1 cellular context compared by ENCODE assay signal in the genomic region with DNA sequence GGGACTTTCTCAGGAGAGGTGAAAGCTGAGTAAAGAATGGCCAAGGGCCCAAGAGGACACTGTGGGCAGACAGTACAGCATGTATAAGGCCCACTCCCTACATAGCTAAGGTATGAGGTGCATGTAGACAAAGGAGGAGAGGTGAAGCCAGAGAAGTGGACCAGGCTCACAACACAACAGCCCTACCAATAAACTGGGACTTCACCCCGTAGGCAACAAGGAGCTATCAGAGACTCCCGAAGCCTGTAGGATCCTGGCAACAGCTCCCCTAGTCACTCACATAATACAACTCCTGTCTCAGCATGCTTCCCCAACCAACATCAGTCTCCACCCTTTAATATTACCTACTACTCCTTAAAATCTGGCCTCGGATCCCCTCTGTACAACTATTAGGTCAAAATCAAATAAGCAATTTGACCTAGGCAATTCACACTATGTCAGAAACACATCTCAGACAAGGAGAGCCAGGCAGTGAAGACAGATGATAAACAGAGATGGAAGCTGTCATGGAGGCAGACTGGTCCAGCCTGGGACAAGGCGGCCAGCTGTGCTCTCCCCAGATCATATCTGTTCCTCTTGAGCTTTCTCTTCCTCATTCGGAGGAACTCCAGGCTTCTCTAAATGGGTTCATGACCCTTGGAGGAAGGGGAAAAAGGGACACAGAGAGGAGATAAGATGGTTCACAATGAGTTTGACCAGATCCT.
TF ChIP-seq lines count a peak whose summit lies in the region.

No MANE protein-coding gene starts in this region.

TF ChIP-seq in GM12878, 131 proteins besides CTCF, POLR2A, EP300 and RAD21 (continued from another document):
- TF ChIP-seq, protein P1, sequence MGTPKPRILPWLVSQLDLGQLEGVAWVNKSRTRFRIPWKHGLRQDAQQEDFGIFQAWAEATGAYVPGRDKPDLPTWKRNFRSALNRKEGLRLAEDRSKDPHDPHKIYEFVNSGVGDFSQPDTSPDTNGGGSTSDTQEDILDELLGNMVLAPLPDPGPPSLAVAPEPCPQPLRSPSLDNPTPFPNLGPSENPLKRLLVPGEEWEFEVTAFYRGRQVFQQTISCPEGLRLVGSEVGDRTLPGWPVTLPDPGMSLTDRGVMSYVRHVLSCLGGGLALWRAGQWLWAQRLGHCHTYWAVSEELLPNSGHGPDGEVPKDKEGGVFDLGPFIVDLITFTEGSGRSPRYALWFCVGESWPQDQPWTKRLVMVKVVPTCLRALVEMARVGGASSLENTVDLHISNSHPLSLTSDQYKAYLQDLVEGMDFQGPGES (IDR thresholded peaks at IDR 0.05), result no peak
- TF ChIP-seq KAT2A (conservative IDR thresholded peaks at IDR 0.05; ENCODE audit: control insufficient read depth, low read depth, low read length), result no peak
- no peak for TF ChIP-seq SMAD1 (IDR thresholded peaks at IDR 0.05; ENCODE audit: low read depth, partially characterized antibody)
- TF ChIP-seq MTA2 (IDR thresholded peaks at IDR 0.05; ENCODE audit: low read depth), result no peak
- TF ChIP-seq IKZF2 (IDR thresholded peaks at IDR 0.05), result no peak
- no peak for TF ChIP-seq NR2F1 (conservative IDR thresholded peaks at IDR 0.05)
- no peak for TF ChIP-seq ATF7 (IDR thresholded peaks at IDR 0.05; ENCODE audit: low read depth)
- TF ChIP-seq ZNF384 (IDR thresholded peaks at IDR 0.05; ENCODE audit: borderline replicate concordance, low read depth, low read length), result no peak
TF ChIP-seq in GM12878: peak in this region for 0.
